In the genomic region with DNA sequence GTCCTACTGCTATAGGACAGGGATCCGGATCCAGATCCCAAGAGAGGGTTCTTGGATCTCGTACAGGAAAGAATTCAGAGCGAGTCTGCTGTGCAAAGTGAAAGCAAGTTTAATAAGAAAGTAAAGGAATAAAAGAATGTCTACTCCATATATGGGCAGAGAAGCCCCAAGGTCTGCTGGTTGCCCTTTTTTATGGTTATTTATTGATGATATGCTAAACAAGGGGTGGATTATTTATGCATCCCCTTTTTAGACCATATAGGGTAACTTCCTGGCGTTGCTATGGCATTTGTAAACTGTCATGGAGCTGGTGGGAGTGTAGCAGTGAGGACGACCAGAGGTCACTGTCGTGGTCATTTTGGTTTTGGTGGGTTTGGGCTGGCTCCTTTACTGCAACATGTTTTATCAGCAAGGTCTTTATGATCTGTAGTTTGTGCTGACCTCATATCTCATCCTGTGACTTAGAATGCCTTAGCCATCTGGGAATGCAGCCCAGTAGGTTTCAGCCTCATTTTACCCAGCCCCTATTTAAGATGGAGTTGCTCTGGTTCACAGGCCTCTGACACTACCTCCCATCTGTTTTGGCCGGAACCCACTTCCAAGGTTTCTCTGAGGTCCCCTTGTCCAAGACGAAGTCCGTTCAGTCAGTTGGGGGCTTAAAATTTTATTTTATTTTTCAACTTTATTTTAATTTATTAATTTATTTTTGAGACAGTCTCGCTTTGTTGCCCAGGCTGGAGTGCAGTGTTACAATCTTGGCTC, we compare ENCODE assay signal across 8 cellular contexts. TPM values are rescaled to one million over a fixed set of nuclear protein-coding genes. Genes with fewer than 3 reads are reported as not detected.
DNase-seq lines count a peak whose midpoint lies in the region; ATAC-seq, FAIRE-seq and TF ChIP-seq lines count a peak whose summit lies in the region.
"Not testable (repeated sequence)": the region's sequence is repeated elsewhere in the genome, so short reads cannot be mapped to it uniquely, and the experiment has no call there.

No MANE protein-coding gene starts in this region.

- not testable (repeated sequence) for H3K9ac ChIP-seq in Karpas-422 (ENCODE audit: low read length); astrocyte (ENCODE audit: low read length)

- peaks cover 9 to 17% (median 15%) of the 10 kb centered on the region in 3 donors for H3K4me1 Mint-ChIP-seq in CD8-positive, alpha-beta memory T cell
- H3K4me1 Mint-ChIP-seq in astrocyte (ENCODE audit: low read depth, unreplicated experiment), result not testable (repeated sequence)
- peaks cover 14% of the 10 kb centered on the region for H3K4me1 Mint-ChIP-seq in nephron

- H3K27me3 Mint-ChIP-seq in CD8-positive, alpha-beta memory T cell; nephron (ENCODE audit: low read depth): not testable (repeated sequence)
- H3K27me3 Mint-ChIP-seq in astrocyte (ENCODE audit: low read depth, unreplicated experiment), result peaks cover 14% of the 10 kb centered on the region

- not testable (repeated sequence) for H3K4me2 ChIP-seq in Karpas-422 (ENCODE audit: low read depth, low read length, poor library complexity, severe bottlenecking)
- H3K4me2 ChIP-seq in astrocyte (ENCODE audit: low read length), result peak overlapping the region; percentile 3

- H3K27ac Mint-ChIP-seq in CD8-positive, alpha-beta memory T cell, result peak overlapping the region in 5 of 8 donors; percentile 32 to 75 (median 48)
- not testable (repeated sequence) for H3K27ac Mint-ChIP-seq in astrocyte (ENCODE audit: unreplicated experiment)
- peak overlapping the region in 2 of 3 experiments; percentile 43 to 53 for H3K27ac Mint-ChIP-seq in nephron

- POLR2A ChIA-PET in CD8-positive, alpha-beta memory T cell (lab: Charles Lee), result not testable (repeated sequence)

- ATAC-seq in thoracic aorta (ENCODE audit: insufficient number of reproducible peaks, low FRiP score, low read depth), result not testable (repeated sequence)

- TF ChIP-seq POLR2A in esophagus muscularis mucosa (IDR thresholded peaks at IDR 0.05; ENCODE audit: low read depth), result not testable (repeated sequence)

- H4K20me1 ChIP-seq in Karpas-422 (ENCODE audit: insufficient read depth, low read depth, low read length); astrocyte (ENCODE audit: insufficient read depth, low read length): not testable (repeated sequence)

- H3K27ac ChIP-seq in CD8-positive, alpha-beta memory T cell (ENCODE audit: low read depth, low read length); Karpas-422 (ENCODE audit: low read length); astrocyte (ENCODE audit: low read depth, low read length); left ventricle myocardium inferior (replicated peaks); thoracic aorta: not testable (repeated sequence)
- peak overlapping the region; percentile 5 to 38 (median 18) for H3K27ac ChIP-seq in esophagus muscularis mucosa (replicated peaks in 1 of 4)

- peak overlapping the region in 2 of 7 donors; percentile 6 to 41 for H3K4me3 Mint-ChIP-seq in CD8-positive, alpha-beta memory T cell
- H3K4me3 Mint-ChIP-seq in astrocyte (ENCODE audit: unreplicated experiment); nephron: not testable (repeated sequence)

- H3K4me3 ChIP-seq in CD8-positive, alpha-beta memory T cell (ENCODE audit: low read length); Karpas-422 (ENCODE audit: low read length); astrocyte (ENCODE audit: insufficient read depth, low read depth, low read length): not testable (repeated sequence)
- H3K4me3 ChIP-seq in esophagus muscularis mucosa (peak overlapping the region; percentile 4 to 26 (median 16)), left ventricle myocardium inferior (peak overlapping the region; percentile 35), thoracic aorta (peak overlapping the region; percentile 59)

- WGBS in esophagus muscularis mucosa, result 73% methylated on average over 10 of the region's 10 CpGs

- not testable (repeated sequence) for H3K9me3 Mint-ChIP-seq in CD8-positive, alpha-beta memory T cell; astrocyte (ENCODE audit: unreplicated experiment); nephron

- not testable (repeated sequence) for H3K36me3 ChIP-seq in CD8-positive, alpha-beta memory T cell (ENCODE audit: insufficient read depth, low read length); Karpas-422 (ENCODE audit: insufficient read depth, low read length); astrocyte (ENCODE audit: insufficient read depth, low read length); esophagus muscularis mucosa; left ventricle myocardium inferior; thoracic aorta

- TF ChIP-seq CTCF in astrocyte (IDR thresholded peaks at IDR 0.05; ENCODE audit: insufficient read depth, low read depth, low read length); esophagus muscularis mucosa (IDR thresholded peaks at IDR 0.05); left ventricle myocardium inferior (IDR thresholded peaks at IDR 0.05; ENCODE audit: borderline replicate concordance); nephron (IDR thresholded peaks at IDR 0.05; ENCODE audit: unreplicated experiment in 3 of 3); thoracic aorta (IDR thresholded peaks at IDR 0.05): not testable (repeated sequence)

- not testable (repeated sequence) for FAIRE-seq in astrocyte (lab: Jason Lieb, UNC)

- not testable (repeated sequence) for DNase-seq in CD8-positive, alpha-beta memory T cell; Karpas-422; esophagus muscularis mucosa (ENCODE audit: extremely low spot score); left ventricle myocardium inferior; thoracic aorta (ENCODE audit: low spot score)
- DNase-seq in T1000 (lab: John Stamatoyannopoulos, UW), result peak; percentile 0
- peak; percentile 65 for DNase-seq in astrocyte (ENCODE audit: low read depth)

- not testable (repeated sequence) for H3K9me2 ChIP-seq in Karpas-422 (replicated peaks; ENCODE audit: insufficient read depth, low read length)

- CTCF ChIA-PET in CD8-positive, alpha-beta memory T cell (lab: Charles Lee), result not testable (repeated sequence)

- not testable (repeated sequence) for H3K36me3 Mint-ChIP-seq in CD8-positive, alpha-beta memory T cell; astrocyte (ENCODE audit: low read depth, unreplicated experiment); nephron (ENCODE audit: low read depth)

- not testable (repeated sequence) for H3K9me3 ChIP-seq in CD8-positive, alpha-beta memory T cell (ENCODE audit: low read length); Karpas-422 (ENCODE audit: low read length); astrocyte (ENCODE audit: insufficient read depth, low read depth, low read length); esophagus muscularis mucosa; left ventricle myocardium inferior (replicated peaks); thoracic aorta

- H3K79me2 ChIP-seq in Karpas-422 (ENCODE audit: low read length); astrocyte (ENCODE audit: insufficient read depth, low read length): not testable (repeated sequence)

- H3K27me3 ChIP-seq in CD8-positive, alpha-beta memory T cell (ENCODE audit: insufficient read depth, low read length, poor library complexity, severe bottlenecking); Karpas-422 (ENCODE audit: low read length); astrocyte (ENCODE audit: insufficient read depth, low read length); esophagus muscularis mucosa; left ventricle myocardium inferior (ENCODE audit: low read depth); thoracic aorta (replicated peaks; ENCODE audit: insufficient read depth): not testable (repeated sequence)

- TF ChIP-seq EP300 in esophagus muscularis mucosa (IDR thresholded peaks at IDR 0.05), result not testable (repeated sequence)

- H2AFZ ChIP-seq in Karpas-422 (ENCODE audit: low read length), result peak overlapping the region; percentile 21; the same call in 1 of the 2 replicates
- H2AFZ ChIP-seq in astrocyte (ENCODE audit: low read depth, low read length), result not testable (repeated sequence)

- intact Hi-C loops in esophagus muscularis mucosa (cut with DNase I); left ventricle myocardium inferior (cut with micrococcal nuclease): not testable (repeated sequence)

- not testable (repeated sequence) for H3K4me1 ChIP-seq in CD8-positive, alpha-beta memory T cell (ENCODE audit: insufficient read depth, low read length); astrocyte (ENCODE audit: insufficient read depth, low read length); thoracic aorta (ENCODE audit: control insufficient read depth in 1 of 2, low read depth in 2 of 2)
- H3K4me1 ChIP-seq in Karpas-422 (ENCODE audit: low read length) (peaks cover 16% of the 10 kb centered on the region), esophagus muscularis mucosa (peaks cover 13 to 20% (median 15%) of the 10 kb centered on the region in 4 donors), left ventricle myocardium inferior (peaks cover 11% of the 10 kb centered on the region)

RNA-seq across cellular contexts. Expression of gene HECTD1, which starts 34.8 kb away (rescaled TPM):
- total RNA-seq in CD8-positive, alpha-beta memory T cell, result 100 to 1,000 TPM; 101 to 112 TPM
- polyA plus RNA-seq in CD8-positive, alpha-beta memory T cell, result 33.6 TPM
- total RNA-seq in Karpas-422 (2014; rRNA removed; shearing (Covaris generic); ENCODE audit: low replicate concordance), result 314 and 317 TPM in 2 replicates
- total RNA-seq in astrocyte (101 and 110 TPM in 2 replicates), esophagus muscularis mucosa (100 to 1,000 TPM; 177 to 224 (median 206) TPM), left ventricle myocardium inferior (137 TPM), thoracic aorta (100 to 1,000 TPM in 1 of 2 donors, 10 to 100 TPM in 1; 82.6 to 185 TPM)
